Comparison of ENCODE assay signal across 9 cellular contexts in the genomic region with DNA sequence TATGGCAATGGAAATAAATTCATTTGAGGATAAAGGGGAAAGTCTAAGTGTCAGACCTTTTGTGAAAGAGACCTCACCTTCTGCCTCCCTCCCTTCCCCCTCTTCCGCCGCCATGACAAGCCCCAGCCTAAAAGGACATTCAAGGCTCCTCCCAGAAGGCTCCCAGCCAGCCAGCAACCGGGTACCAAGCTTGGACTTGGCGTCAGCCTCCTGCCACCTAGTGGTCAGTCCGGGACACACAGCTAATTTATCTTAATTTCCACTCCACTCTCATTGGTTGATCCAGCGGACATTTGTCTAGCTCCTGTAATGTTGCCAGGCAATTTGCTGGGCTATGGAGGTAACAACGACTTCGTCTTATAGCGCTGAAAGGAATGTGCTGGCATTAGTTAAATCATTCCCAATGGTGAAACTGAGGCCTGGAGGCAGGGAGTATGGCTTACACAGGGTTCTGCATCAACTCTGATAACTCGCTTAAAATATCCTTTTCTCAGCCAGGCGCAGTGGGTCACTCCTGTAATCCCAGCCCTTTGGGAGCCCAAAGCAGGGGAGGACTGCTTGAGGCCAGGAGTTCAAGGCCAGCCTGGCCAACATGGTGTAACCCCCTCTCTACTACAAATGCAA. TPM values are rescaled to one million over a fixed set of nuclear protein-coding genes. Genes with fewer than 3 reads are reported as not detected.
DNase-seq lines count a peak whose midpoint lies in the region; ATAC-seq, FAIRE-seq and TF ChIP-seq lines count a peak whose summit lies in the region.
"Had no signal": no experiment of that assay in that cellular context is flagged by ENCODE, and none has a peak within 500 bp of the region (broad histone marks: within the 10 kb centered on the region; RNA-seq: fewer than 3 reads in every experiment).

No MANE protein-coding gene starts in this region.

- no peak overlapping the region for H3K9ac ChIP-seq in endothelial cell of umbilical vein (replicated peaks; ENCODE audit: extremely low read depth, insufficient read depth, low read length)

- CTCF ChIA-PET in Calu3 (lab: Charles Lee) = interaction anchor here (0.7 to 1.3 kb wide), 4 partner anchors 23 to 331 kb away, joined by 3 to 4 read pairs (median 4); no protein-coding TSS in a partner anchor
- CTCF ChIA-PET in activated CD8-positive, alpha-beta T cell treated with anti-CD3 and anti-CD28 coated beads, Interleukin-2, amount 10 ng/mL, durations not matched to agents 7 days and 5 days (lab: Charles Lee) = interaction anchor here (0.7 to 3.8 kb wide), 33 partner anchors 8 to 416 kb away, joined by 3 to 29 read pairs (median 3); a partner anchor contains a TSS
- CTCF ChIA-PET in endothelial cell of umbilical vein (lab: Charles Lee) = interaction anchor here (0.6 to 2.9 kb wide), 53 partner anchors 9 to 1599 kb away, joined by 3 to 34 read pairs (median 4); a partner anchor contains a TSS

- BruUV-seq in Calu3 (replicated peaks; lab: Mats Ljungman, UMichigan) = no TSS peak
- no TSS peak for BruUV-seq in endothelial cell of umbilical vein (replicated peaks; lab: Mats Ljungman, UMichigan)

- DNase-seq in Calu3 (peak; percentile 86), GM20000 (ENCODE audit: low spot score) (peak; percentile 79), NCI-H82 treated with DMSO at 0.1 percent for 48 hours (lab: John Stamatoyannopoulos, UW; ENCODE audit: unreplicated experiment) (peak; percentile 80), endothelial cell of umbilical vein (ENCODE audit: low read depth, low spot score) (peak; percentile 88), middle frontal gyrus (ENCODE audit: extremely low spot score, low spot score) (peak; percentile 75)
- DNase-seq in activated CD8-positive, alpha-beta T cell treated with anti-CD3 and anti-CD28 coated beads, Interleukin-2, amount 10 ng/mL, durations not matched to agents 7 days and 5 days = peak; percentile 81
- DNase-seq in stimulated activated CD8-positive, alpha-beta memory T cell treated with anti-CD3 and anti-CD28 coated beads, Interleukin-4, amount 100 ng/mL, for 48 hours = peak; percentile 88

- no peaks in the 10 kb centered on the region for H3K9me3 ChIP-seq in endothelial cell of umbilical vein (replicated peaks; ENCODE audit: control insufficient read depth, insufficient read depth, low read length)

- no peak overlapping the region for H2AFZ ChIP-seq in endothelial cell of umbilical vein (ENCODE audit: low read depth, low read length)

- H3K36me3 ChIP-seq in endothelial cell of umbilical vein (ENCODE audit: control insufficient read depth in 2 of 2, extremely low read depth in 1 of 2, insufficient read depth in 2 of 2, low read length in 2 of 2) = no peaks in the 10 kb centered on the region

- no peak overlapping the region for H3K4me2 ChIP-seq in endothelial cell of umbilical vein (ENCODE audit: insufficient read depth, low read length)

- H4K20me1 ChIP-seq in endothelial cell of umbilical vein (replicated peaks; ENCODE audit: control insufficient read depth, extremely low read depth, insufficient read depth, low read length) = no peaks in the 10 kb centered on the region

- no peaks in the 10 kb centered on the region for H3K36me3 Mint-ChIP-seq in Calu3 (ENCODE audit: insufficient read depth, unreplicated experiment)
- no peaks in the 10 kb centered on the region for H3K36me3 Mint-ChIP-seq in activated CD8-positive, alpha-beta T cell treated with anti-CD3 and anti-CD28 coated beads, Interleukin-2, amount 10 ng/mL, durations not matched to agents 7 days and 5 days (ENCODE audit: low read depth)

- TF ChIP-seq CTCF in Calu3 (IDR thresholded peaks at IDR 0.05; ENCODE audit: unreplicated experiment) (peak; percentile 81), GM20000 (IDR thresholded peaks at IDR 0.05; ENCODE audit: extremely low read depth, missing control alignments) (peak; percentile 73), endothelial cell of umbilical vein (IDR thresholded peaks at IDR 0.05; ENCODE audit: extremely low read depth in 1 of 2, insufficient read depth in 1 of 2, low read depth in 1 of 2, low read length in 2 of 2) (peak; percentile 87 to 88)

- dilution Hi-C loops in endothelial cell of umbilical vein (cut with MboI; ENCODE audit: extremely low pct_ligation_motif_present, low sequenced_read_pairs) = no loop called here

- POLR2A ChIA-PET in activated CD8-positive, alpha-beta T cell treated with anti-CD3 and anti-CD28 coated beads, Interleukin-2, amount 10 ng/mL, durations not matched to agents 7 days and 5 days (lab: Charles Lee) = interaction anchor here (0.9 kb wide), 1 partner anchor 96 kb away, joined by 3 read pairs; a partner anchor contains a TSS
- POLR2A ChIA-PET in endothelial cell of umbilical vein (lab: Charles Lee) = no interaction called here

- ATAC-seq in HG03575 (IDR thresholded peaks at IDR 0.05; ENCODE audit: extremely low read depth, insufficient number of reproducible peaks, low FRiP score, unreplicated experiment) = peak; percentile 96
- peak; percentile 96 for ATAC-seq in activated CD8-positive, alpha-beta T cell treated with anti-CD3 and anti-CD28 coated beads, Interleukin-2, amount 10 ng/mL, durations not matched to agents 7 days and 5 days

- H3K27ac Mint-ChIP-seq in Calu3 (ENCODE audit: unreplicated experiment) = no peak overlapping the region
- no peak overlapping the region for H3K27ac Mint-ChIP-seq in activated CD8-positive, alpha-beta T cell treated with anti-CD3 and anti-CD28 coated beads, Interleukin-2, amount 10 ng/mL, durations not matched to agents 7 days and 5 days
- H3K27ac Mint-ChIP-seq: dendritic cell treated with granulocyte-macrophage colony-stimulating factor and Interleukin-4, amounts not matched to agents 40 ng/mL and 50 ng/mL, for 4 days had no signal

- FAIRE-seq in endothelial cell of umbilical vein (lab: Jason Lieb, UNC) = peak; percentile 89

- H3K4me1 Mint-ChIP-seq in Calu3 (ENCODE audit: low read depth, unreplicated experiment) = no peaks in the 10 kb centered on the region
- no peaks in the 10 kb centered on the region for H3K4me1 Mint-ChIP-seq in activated CD8-positive, alpha-beta T cell treated with anti-CD3 and anti-CD28 coated beads, Interleukin-2, amount 10 ng/mL, durations not matched to agents 7 days and 5 days (ENCODE audit: low read depth)

- no peak for TF ChIP-seq POLR2A in endothelial cell of umbilical vein (IDR thresholded peaks at IDR 0.05; ENCODE audit: low read depth, low read length)

- no peaks in the 10 kb centered on the region for H3K27me3 ChIP-seq in endothelial cell of umbilical vein (ENCODE audit: control insufficient read depth in 2 of 2, insufficient read depth in 2 of 2, low read length in 2 of 2)

- no peak overlapping the region for H3K4me3 ChIP-seq in endothelial cell of umbilical vein (replicated peaks in 1 of 3; ENCODE audit: insufficient read depth in 1 of 3, low read depth in 1 of 3, low read length in 3 of 3)

- no peaks in the 10 kb centered on the region for H3K27me3 Mint-ChIP-seq in Calu3 (ENCODE audit: unreplicated experiment)
- no peaks in the 10 kb centered on the region for H3K27me3 Mint-ChIP-seq in activated CD8-positive, alpha-beta T cell treated with anti-CD3 and anti-CD28 coated beads, Interleukin-2, amount 10 ng/mL, durations not matched to agents 7 days and 5 days (ENCODE audit: low read depth)

- H3K79me2 ChIP-seq in endothelial cell of umbilical vein (ENCODE audit: control insufficient read depth, insufficient read depth, low read length) = no peaks in the 10 kb centered on the region

- H3K9me1 ChIP-seq in endothelial cell of umbilical vein (replicated peaks; ENCODE audit: control insufficient read depth, extremely low read depth, insufficient read depth, low read length) = no peaks in the 10 kb centered on the region

- peaks cover 2% of the 10 kb centered on the region for H3K9me3 Mint-ChIP-seq in Calu3 (ENCODE audit: low read depth, unreplicated experiment)
- no peaks in the 10 kb centered on the region for H3K9me3 Mint-ChIP-seq in activated CD8-positive, alpha-beta T cell treated with anti-CD3 and anti-CD28 coated beads, Interleukin-2, amount 10 ng/mL, durations not matched to agents 7 days and 5 days (ENCODE audit: insufficient read depth)
- H3K9me3 Mint-ChIP-seq: dendritic cell treated with granulocyte-macrophage colony-stimulating factor and Interleukin-4, amounts not matched to agents 40 ng/mL and 50 ng/mL, for 4 days had no signal

- H3K4me1 ChIP-seq in endothelial cell of umbilical vein (ENCODE audit: control insufficient read depth, extremely low read depth, insufficient read depth, low read length) = no peaks in the 10 kb centered on the region

- no peak overlapping the region for H3K27ac ChIP-seq in endothelial cell of umbilical vein (ENCODE audit: insufficient read depth, low read depth, low read length)

- H3K4me3 Mint-ChIP-seq in Calu3 (ENCODE audit: low read depth, unreplicated experiment) = no peak overlapping the region
- no peak overlapping the region for H3K4me3 Mint-ChIP-seq in activated CD8-positive, alpha-beta T cell treated with anti-CD3 and anti-CD28 coated beads, Interleukin-2, amount 10 ng/mL, durations not matched to agents 7 days and 5 days
- H3K4me3 Mint-ChIP-seq: dendritic cell treated with granulocyte-macrophage colony-stimulating factor and Interleukin-4, amounts not matched to agents 40 ng/mL and 50 ng/mL, for 4 days had no signal

- intact Hi-C loops in Calu3 (cut with micrococcal nuclease; ENCODE audit: unreplicated experiment) = loop anchor here (1.0 to 5.0 kb wide), 2 partner anchors 51 to 328 kb away; no protein-coding TSS in a partner anchor
- intact Hi-C loops in endothelial cell of umbilical vein (cut with micrococcal nuclease) = loop anchor here (1.0 to 2.0 kb wide), 5 partner anchors 32 to 767 kb away; no protein-coding TSS in a partner anchor

TF ChIP-seq in endothelial cell of umbilical vein, 7 proteins besides CTCF, POLR2A, EP300 and RAD21 (continues in another document):
- TF ChIP-seq MYC (IDR thresholded peaks at IDR 0.05; ENCODE audit: low read depth, low read length) (no peak), JUN (IDR thresholded peaks at IDR 0.05; ENCODE audit: borderline replicate concordance, insufficient read depth, insufficient read length, low read depth) (no peak), FOS (IDR thresholded peaks at IDR 0.05; ENCODE audit: borderline replicate concordance, insufficient read depth, low read length) (no peak), GATA2 (IDR thresholded peaks at IDR 0.05; ENCODE audit: insufficient read depth, insufficient read length, low read depth, low read length) (no peak)

RNA-seq across cellular contexts. Expression of a gene that starts 19.3 kb away (rescaled TPM):
- total RNA-seq in Calu3 (2022) (not detected in 2 replicates), endothelial cell of umbilical vein (not detected in 2 replicates)
- not detected for total RNA-seq in activated CD8-positive, alpha-beta T cell treated with anti-CD3 and anti-CD28 coated beads, Interleukin-2, amount 10 ng/mL, durations not matched to agents 7 days and 5 days
- not detected in 2 replicates for polyA plus RNA-seq in endothelial cell of umbilical vein
- polyA plus RNA-seq in endothelial cell of umbilical vein (2011; cell fraction: cytosol; rRNA removed) = not detected in 2 replicates
- not detected in 2 replicates for polyA plus RNA-seq in endothelial cell of umbilical vein (2011; cell fraction: nucleus; rRNA removed)
- not detected in 2 replicates for polyA plus RNA-seq in endothelial cell of umbilical vein (2012)
- polyA minus RNA-seq in endothelial cell of umbilical vein = not detected in 2 replicates
- not detected for polyA minus RNA-seq in endothelial cell of umbilical vein (2011; cell fraction: cytosol; rRNA and poly(A)+ RNA removed)
- polyA minus RNA-seq in endothelial cell of umbilical vein (2011; cell fraction: nucleus; rRNA and poly(A)+ RNA removed) = not detected in 2 replicates
